ENCODE assay signal across 21 cellular contexts in the genomic region with DNA sequence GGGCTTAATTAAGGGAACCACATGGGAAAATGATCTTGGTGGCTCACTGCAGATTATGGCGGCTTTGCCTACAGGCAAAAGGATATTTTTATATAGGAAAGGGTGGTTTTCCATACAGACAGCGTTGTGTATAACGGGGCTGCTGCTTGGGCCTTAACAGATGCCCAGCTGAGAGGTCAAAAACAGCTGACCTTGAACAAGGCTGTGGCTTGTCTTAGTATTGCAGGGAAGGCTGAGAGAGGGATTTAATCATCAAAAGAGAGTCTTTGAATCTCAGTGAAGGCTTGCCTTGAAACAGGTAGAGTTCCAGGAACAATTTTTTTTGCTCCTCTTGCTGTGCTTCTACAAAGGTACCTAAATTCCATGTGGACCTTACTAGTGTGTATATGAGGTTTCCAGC.
"Had no signal": no experiment of that assay in that cellular context is flagged by ENCODE, and none has a peak within 500 bp of the region (broad histone marks: within the 10 kb centered on the region; RNA-seq: fewer than 3 reads in every experiment).

No MANE protein-coding gene starts in this region.

- H3K36me3 Mint-ChIP-seq: naive thymus-derived CD4-positive, alpha-beta T cell had no signal

- H3K27ac Mint-ChIP-seq: naive thymus-derived CD4-positive, alpha-beta T cell; nephron progenitor cell; progenitor cell of endocrine pancreas; stimulated activated naive CD8-positive, alpha-beta T cell treated with anti-CD3 and anti-CD28 coated beads, Interleukin-15, Interleukin-2, amounts not matched to agents 100 ng/mL and 50 ng/mL, for 24 hours had no signal

- ATAC-seq: gastroesophageal sphincter; left colon; left ventricle myocardium superior; naive thymus-derived CD4-positive, alpha-beta T cell; right cardiac atrium; upper lobe of right lung had no signal

- H3K36me3 ChIP-seq: esophagus muscularis mucosa, gastroesophageal sphincter, neutrophil, ovary, tibial artery, upper lobe of right lung, vagina had no signal

- H3K4me3 Mint-ChIP-seq: naive thymus-derived CD4-positive, alpha-beta T cell; nephron progenitor cell; stimulated activated naive CD8-positive, alpha-beta T cell treated with anti-CD3 and anti-CD28 coated beads, Interleukin-15, Interleukin-2, amounts not matched to agents 100 ng/mL and 50 ng/mL, for 24 hours had no signal

- H3K27ac ChIP-seq: epithelial cell of prostate, esophagus muscularis mucosa, gastroesophageal sphincter, neutrophil, ovary, tibial artery, upper lobe of right lung, vagina had no signal

- H3K9me3 ChIP-seq: esophagus muscularis mucosa, gastroesophageal sphincter, neutrophil, ovary, tibial artery, upper lobe of right lung, vagina had no signal

- H3K27me3 ChIP-seq: esophagus muscularis mucosa, gastroesophageal sphincter, neutrophil, ovary, tibial artery, upper lobe of right lung, vagina had no signal

- DNase-seq: effector memory CD4-positive, alpha-beta T cell; glutamatergic neuron; left colon; left ventricle myocardium superior; mesendoderm; naive thymus-derived CD4-positive, alpha-beta T cell; nephron progenitor cell; ovary; right cardiac atrium; small intestine; stimulated activated CD4-positive, alpha-beta T cell treated with anti-CD3 and anti-CD28 coated beads, Interleukin-12 subunit alpha, Interleukin-12 subunit beta, amount 100 ng/mL, for 4 hours; tibial artery; upper lobe of right lung had no signal

- H3K4me3 ChIP-seq: esophagus muscularis mucosa, gastroesophageal sphincter, lung, ovary, tibial artery, upper lobe of right lung, vagina had no signal

- H3K27me3 Mint-ChIP-seq: naive thymus-derived CD4-positive, alpha-beta T cell; stimulated activated naive CD8-positive, alpha-beta T cell treated with anti-CD3 and anti-CD28 coated beads, Interleukin-15, Interleukin-2, amounts not matched to agents 100 ng/mL and 50 ng/mL, for 24 hours had no signal

- H3K9me3 Mint-ChIP-seq: nephron progenitor cell; stimulated activated naive CD8-positive, alpha-beta T cell treated with anti-CD3 and anti-CD28 coated beads, Interleukin-15, Interleukin-2, amounts not matched to agents 100 ng/mL and 50 ng/mL, for 24 hours had no signal

- H3K4me1 ChIP-seq: upper lobe of right lung, vagina had no signal

- FAIRE-seq: small intestine had no signal
